In the genomic region with DNA sequence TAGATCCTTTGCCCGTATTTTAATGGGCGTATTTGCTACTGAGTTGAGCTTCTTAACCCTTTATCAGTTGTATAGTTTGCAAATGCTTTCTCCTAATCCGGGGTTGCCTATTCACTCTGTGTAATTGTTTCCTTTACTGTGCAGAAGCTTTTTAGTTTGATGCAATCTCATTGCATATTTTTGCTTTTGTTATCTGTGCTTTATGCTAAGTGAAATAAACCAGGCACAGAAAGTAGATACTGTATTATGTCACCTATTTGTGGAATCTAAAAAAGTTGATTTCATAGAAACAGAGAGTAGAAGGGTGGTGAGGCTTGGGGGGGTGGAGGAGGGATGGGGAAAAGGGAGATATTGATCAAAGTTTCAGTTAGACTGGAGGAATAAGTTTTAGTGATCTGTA, we compare ENCODE assay signal across 15 cellular contexts. TPM values are rescaled to one million over a fixed set of nuclear protein-coding genes. Genes with fewer than 3 reads are reported as not detected.
DNase-seq lines count a peak whose midpoint lies in the region; ATAC-seq, FAIRE-seq and TF ChIP-seq lines count a peak whose summit lies in the region.
"Had no signal": no experiment of that assay in that cellular context is flagged by ENCODE, and none has a peak within 500 bp of the region (broad histone marks: within the 10 kb centered on the region; RNA-seq: fewer than 3 reads in every experiment).

No MANE protein-coding gene starts in this region.

- FAIRE-seq in small intestine (lab: Jason Lieb, UNC) = no peak
- FAIRE-seq: RCC 7860 had no signal

- 80 to 82% (median 81%) methylated on average over 3 of the region's 3 CpGs for WGBS in small intestine, 3 donors

- H3K27ac ChIP-seq in small intestine (ENCODE audit: low read depth in 1 of 2, low read length in 1 of 2) = no peak overlapping the region

- ATAC-seq in natural killer cell = no peak
- ATAC-seq in natural killer cell treated with Interleukin-12 subunit alpha and Interleukin-12 subunit beta and Interleukin-15 and Interleukin-18, amount 100 ng/mL, for 72 hours = no peak
- peak; percentile 23 for ATAC-seq in activated CD8-positive, alpha-beta T cell treated with anti-CD3 and anti-CD28 coated beads for 36 hours

- H3K4me3 ChIP-seq in adipocyte (ENCODE audit: low read length) = no peak overlapping the region
- no peak overlapping the region for H3K4me3 ChIP-seq in small intestine (ENCODE audit: low read depth in 1 of 2, low read length in 2 of 2)

- CTCF ChIA-PET in activated CD8-positive, alpha-beta T cell treated with anti-CD3 and anti-CD28 coated beads for 36 hours (lab: Charles Lee) = interaction anchor here (1.2 to 2.1 kb wide), 4 partner anchors 16 to 100 kb away, joined by 3 to 6 read pairs (median 4); a partner anchor contains a TSS

- H3K4me1 ChIP-seq in adipocyte (ENCODE audit: control insufficient read depth, insufficient read depth, low read length) = no peaks in the 10 kb centered on the region
- no peaks in the 10 kb centered on the region for H3K4me1 ChIP-seq in small intestine (ENCODE audit: control insufficient read depth in 2 of 2, insufficient read depth in 1 of 2, low read depth in 1 of 2, low read length in 1 of 2)
- H3K4me1 ChIP-seq: BE2C had no signal

- TF ChIP-seq CTCF in natural killer cell (IDR thresholded peaks at IDR 0.05) = no peak
- no peak for TF ChIP-seq CTCF in activated CD8-positive, alpha-beta T cell treated with anti-CD3 and anti-CD28 coated beads for 36 hours (IDR thresholded peaks at IDR 0.05)

- H3K4me3 Mint-ChIP-seq in natural killer cell = no peak overlapping the region
- H3K4me3 Mint-ChIP-seq in natural killer cell treated with Interleukin-12 subunit alpha and Interleukin-12 subunit beta and Interleukin-15 and Interleukin-18, amount 100 ng/mL, for 72 hours = no peak overlapping the region
- no peak overlapping the region for H3K4me3 Mint-ChIP-seq in activated CD8-positive, alpha-beta T cell treated with anti-CD3 and anti-CD28 coated beads for 36 hours
- H3K4me3 Mint-ChIP-seq in stimulated activated naive CD8-positive, alpha-beta T cell treated with anti-CD3 and anti-CD28 coated beads, Interleukin-15, Interleukin-2, amounts not matched to agents 100 ng/mL and 50 ng/mL, for 24 hours = no peak overlapping the region
- H3K4me3 Mint-ChIP-seq: HFFc6 had no signal

- DNase-seq in natural killer cell = no peak
- no peak for DNase-seq in natural killer cell treated with Interleukin-12 subunit alpha and Interleukin-12 subunit beta and Interleukin-15 and Interleukin-18, amount 100 ng/mL, for 72 hours (ENCODE audit: low spot score)
- no peak for DNase-seq in activated CD8-positive, alpha-beta T cell treated with anti-CD3 and anti-CD28 coated beads for 36 hours
- peak; percentile 17 for DNase-seq in adipocyte (ENCODE audit: low read depth)
- no peak for DNase-seq in small intestine
- no peak for DNase-seq in NCI-H2196 (lab: John Stamatoyannopoulos, UW; ENCODE audit: unreplicated experiment)
- DNase-seq: BE2C, GF-D8, HFFc6, MV-4-11, NCI-H1417 treated with DMSO at 0.1 percent for 48 hours, NCI-H2029 treated with DMSO at 0.1 percent for 48 hours, NCI-H510A treated with DMSO at 0.1 percent for 48 hours had no signal

- peaks cover 11 to 12% of the 10 kb centered on the region in 2 donors for H3K4me1 Mint-ChIP-seq in natural killer cell
- peaks cover 16 to 18% of the 10 kb centered on the region in 2 donors for H3K4me1 Mint-ChIP-seq in natural killer cell treated with Interleukin-12 subunit alpha and Interleukin-12 subunit beta and Interleukin-15 and Interleukin-18, amount 100 ng/mL, for 72 hours (ENCODE audit: low read depth in 2 of 2)
- H3K4me1 Mint-ChIP-seq in activated CD8-positive, alpha-beta T cell treated with anti-CD3 and anti-CD28 coated beads for 36 hours (ENCODE audit: low read depth) = peaks cover 38% of the 10 kb centered on the region
- peaks cover 50% of the 10 kb centered on the region for H3K4me1 Mint-ChIP-seq in stimulated activated naive CD8-positive, alpha-beta T cell treated with anti-CD3 and anti-CD28 coated beads, Interleukin-15, Interleukin-2, amounts not matched to agents 100 ng/mL and 50 ng/mL, for 24 hours (ENCODE audit: low read depth)

- H3K9ac ChIP-seq in adipocyte (ENCODE audit: low read length) = no peak overlapping the region

- H3K9me3 Mint-ChIP-seq in natural killer cell = no peaks in the 10 kb centered on the region
- H3K9me3 Mint-ChIP-seq in natural killer cell treated with Interleukin-12 subunit alpha and Interleukin-12 subunit beta and Interleukin-15 and Interleukin-18, amount 100 ng/mL, for 72 hours = no peaks in the 10 kb centered on the region
- H3K9me3 Mint-ChIP-seq in activated CD8-positive, alpha-beta T cell treated with anti-CD3 and anti-CD28 coated beads for 36 hours = no peaks in the 10 kb centered on the region
- H3K9me3 Mint-ChIP-seq in stimulated activated naive CD8-positive, alpha-beta T cell treated with anti-CD3 and anti-CD28 coated beads, Interleukin-15, Interleukin-2, amounts not matched to agents 100 ng/mL and 50 ng/mL, for 24 hours = no peaks in the 10 kb centered on the region
- H3K9me3 Mint-ChIP-seq: HFFc6 had no signal

- H3K36me3 Mint-ChIP-seq in natural killer cell = peaks cover 7% of the 10 kb centered on the region
- H3K36me3 Mint-ChIP-seq in natural killer cell treated with Interleukin-12 subunit alpha and Interleukin-12 subunit beta and Interleukin-15 and Interleukin-18, amount 100 ng/mL, for 72 hours = peaks cover 21% of the 10 kb centered on the region
- peaks cover 58% of the 10 kb centered on the region for H3K36me3 Mint-ChIP-seq in activated CD8-positive, alpha-beta T cell treated with anti-CD3 and anti-CD28 coated beads for 36 hours (ENCODE audit: low read depth)
- H3K36me3 Mint-ChIP-seq in stimulated activated naive CD8-positive, alpha-beta T cell treated with anti-CD3 and anti-CD28 coated beads, Interleukin-15, Interleukin-2, amounts not matched to agents 100 ng/mL and 50 ng/mL, for 24 hours (ENCODE audit: low read depth) = peaks cover 66% of the 10 kb centered on the region

- intact Hi-C loops in natural killer cell (cut with micrococcal nuclease) = no loop called here
- intact Hi-C loops in activated CD8-positive, alpha-beta T cell treated with anti-CD3 and anti-CD28 coated beads for 36 hours (cut with micrococcal nuclease) = no loop called here

- no peaks in the 10 kb centered on the region for H3K27me3 Mint-ChIP-seq in natural killer cell (ENCODE audit: low read depth in 2 of 2)
- no peaks in the 10 kb centered on the region for H3K27me3 Mint-ChIP-seq in natural killer cell treated with Interleukin-12 subunit alpha and Interleukin-12 subunit beta and Interleukin-15 and Interleukin-18, amount 100 ng/mL, for 72 hours
- no peaks in the 10 kb centered on the region for H3K27me3 Mint-ChIP-seq in activated CD8-positive, alpha-beta T cell treated with anti-CD3 and anti-CD28 coated beads for 36 hours
- no peaks in the 10 kb centered on the region for H3K27me3 Mint-ChIP-seq in stimulated activated naive CD8-positive, alpha-beta T cell treated with anti-CD3 and anti-CD28 coated beads, Interleukin-15, Interleukin-2, amounts not matched to agents 100 ng/mL and 50 ng/mL, for 24 hours

- H3K9me3 ChIP-seq in adipocyte (ENCODE audit: control insufficient read depth, low read length) (no peaks in the 10 kb centered on the region), small intestine (ENCODE audit: control insufficient read depth, low read depth) (no peaks in the 10 kb centered on the region)
- H3K9me3 ChIP-seq: BE2C had no signal

- H3K27me3 ChIP-seq in adipocyte (replicated peaks; ENCODE audit: control insufficient read depth, insufficient read depth, low read length) (peaks cover 5% of the 10 kb centered on the region), small intestine (ENCODE audit: control insufficient read depth in 2 of 2, insufficient read depth in 2 of 2, low read length in 2 of 2) (no peaks in the 10 kb centered on the region)
- H3K27me3 ChIP-seq: BE2C had no signal

- H3K36me3 ChIP-seq in adipocyte (ENCODE audit: control insufficient read depth, insufficient read depth, low read length, severe bottlenecking) (peaks cover 58% of the 10 kb centered on the region), small intestine (ENCODE audit: control insufficient read depth in 2 of 2, insufficient read depth in 2 of 2, low read length in 2 of 2) (peaks cover 0 to 3% of the 10 kb centered on the region in 2 donors)

- POLR2A ChIA-PET in activated CD8-positive, alpha-beta T cell treated with anti-CD3 and anti-CD28 coated beads for 36 hours (lab: Charles Lee) = interaction anchor here (0.7 to 2.9 kb wide), 9 partner anchors 9 to 66 kb away, joined by 3 to 21 read pairs (median 3); a partner anchor contains a TSS

- H3K27ac Mint-ChIP-seq in natural killer cell = peak overlapping the region; percentile 20 to 36
- H3K27ac Mint-ChIP-seq in natural killer cell treated with Interleukin-12 subunit alpha and Interleukin-12 subunit beta and Interleukin-15 and Interleukin-18, amount 100 ng/mL, for 72 hours = no peak overlapping the region
- peak overlapping the region; percentile 52 for H3K27ac Mint-ChIP-seq in activated CD8-positive, alpha-beta T cell treated with anti-CD3 and anti-CD28 coated beads for 36 hours
- H3K27ac Mint-ChIP-seq in stimulated activated naive CD8-positive, alpha-beta T cell treated with anti-CD3 and anti-CD28 coated beads, Interleukin-15, Interleukin-2, amounts not matched to agents 100 ng/mL and 50 ng/mL, for 24 hours = peak overlapping the region; percentile 78
- H3K27ac Mint-ChIP-seq: HFFc6 had no signal

RNA-seq across cellular contexts. Expression of a gene that starts 17.7 kb away (rescaled TPM):
- total RNA-seq in natural killer cell = 100 to 1,000 TPM; 489 to 721 (median 542) TPM
- total RNA-seq in natural killer cell treated with Interleukin-12 subunit alpha and Interleukin-12 subunit beta and Interleukin-15 and Interleukin-18, amount 100 ng/mL, for 72 hours = 100 to 1,000 TPM; 309 to 356 TPM
- 100 to 1,000 TPM; 354 to 358 TPM for total RNA-seq in activated CD8-positive, alpha-beta T cell treated with anti-CD3 and anti-CD28 coated beads for 36 hours
- polyA plus RNA-seq in small intestine = 10 to 100 TPM; 25.4 to 31.1 (median 27.7) TPM

RNA-seq across cellular contexts. Expression of a gene that starts 27.7 kb away (rescaled TPM):
- total RNA-seq in natural killer cell = 1 to 10 TPM; 3.6 to 4.5 (median 3.7) TPM
- total RNA-seq in natural killer cell treated with Interleukin-12 subunit alpha and Interleukin-12 subunit beta and Interleukin-15 and Interleukin-18, amount 100 ng/mL, for 72 hours = 1 to 10 TPM; 5.5 to 6.1 TPM
- 1 to 10 TPM; 3.5 to 5.1 TPM for total RNA-seq in activated CD8-positive, alpha-beta T cell treated with anti-CD3 and anti-CD28 coated beads for 36 hours
- polyA plus RNA-seq in small intestine = 1 to 10 TPM; 1.1 to 1.6 (median 1.5) TPM

Comparison
In these comparisons a context has a peak if more than half of its experiments do, and no peak if none do; other contexts are left out.
1. H3K27ac Mint-ChIP-seq: peak in natural killer cell (2 of 2), activated CD8-positive, alpha-beta T cell treated with anti-CD3 and anti-CD28 coated beads for 36 hours (single experiment) and stimulated activated naive CD8-positive, alpha-beta T cell treated with anti-CD3 and anti-CD28 coated beads, Interleukin-15, Interleukin-2, amounts not matched to agents 100 ng/mL and 50 ng/mL, for 24 hours (single experiment); none in natural killer cell treated with Interleukin-12 subunit alpha and Interleukin-12 subunit beta and Interleukin-15 and Interleukin-18, amount 100 ng/mL, for 72 hours (0 of 2).